In genomic region chr4:149923736-149924135, GRCh38 we compare ENCODE assay signal across 1 cellular context.
TF ChIP-seq lines count a peak whose summit lies in the region.

No MANE protein-coding gene starts in this region.

TF ChIP-seq in K562, 482 proteins besides CTCF, POLR2A, EP300 and RAD21 (continued from another document):
- TF ChIP-seq, protein P1, sequence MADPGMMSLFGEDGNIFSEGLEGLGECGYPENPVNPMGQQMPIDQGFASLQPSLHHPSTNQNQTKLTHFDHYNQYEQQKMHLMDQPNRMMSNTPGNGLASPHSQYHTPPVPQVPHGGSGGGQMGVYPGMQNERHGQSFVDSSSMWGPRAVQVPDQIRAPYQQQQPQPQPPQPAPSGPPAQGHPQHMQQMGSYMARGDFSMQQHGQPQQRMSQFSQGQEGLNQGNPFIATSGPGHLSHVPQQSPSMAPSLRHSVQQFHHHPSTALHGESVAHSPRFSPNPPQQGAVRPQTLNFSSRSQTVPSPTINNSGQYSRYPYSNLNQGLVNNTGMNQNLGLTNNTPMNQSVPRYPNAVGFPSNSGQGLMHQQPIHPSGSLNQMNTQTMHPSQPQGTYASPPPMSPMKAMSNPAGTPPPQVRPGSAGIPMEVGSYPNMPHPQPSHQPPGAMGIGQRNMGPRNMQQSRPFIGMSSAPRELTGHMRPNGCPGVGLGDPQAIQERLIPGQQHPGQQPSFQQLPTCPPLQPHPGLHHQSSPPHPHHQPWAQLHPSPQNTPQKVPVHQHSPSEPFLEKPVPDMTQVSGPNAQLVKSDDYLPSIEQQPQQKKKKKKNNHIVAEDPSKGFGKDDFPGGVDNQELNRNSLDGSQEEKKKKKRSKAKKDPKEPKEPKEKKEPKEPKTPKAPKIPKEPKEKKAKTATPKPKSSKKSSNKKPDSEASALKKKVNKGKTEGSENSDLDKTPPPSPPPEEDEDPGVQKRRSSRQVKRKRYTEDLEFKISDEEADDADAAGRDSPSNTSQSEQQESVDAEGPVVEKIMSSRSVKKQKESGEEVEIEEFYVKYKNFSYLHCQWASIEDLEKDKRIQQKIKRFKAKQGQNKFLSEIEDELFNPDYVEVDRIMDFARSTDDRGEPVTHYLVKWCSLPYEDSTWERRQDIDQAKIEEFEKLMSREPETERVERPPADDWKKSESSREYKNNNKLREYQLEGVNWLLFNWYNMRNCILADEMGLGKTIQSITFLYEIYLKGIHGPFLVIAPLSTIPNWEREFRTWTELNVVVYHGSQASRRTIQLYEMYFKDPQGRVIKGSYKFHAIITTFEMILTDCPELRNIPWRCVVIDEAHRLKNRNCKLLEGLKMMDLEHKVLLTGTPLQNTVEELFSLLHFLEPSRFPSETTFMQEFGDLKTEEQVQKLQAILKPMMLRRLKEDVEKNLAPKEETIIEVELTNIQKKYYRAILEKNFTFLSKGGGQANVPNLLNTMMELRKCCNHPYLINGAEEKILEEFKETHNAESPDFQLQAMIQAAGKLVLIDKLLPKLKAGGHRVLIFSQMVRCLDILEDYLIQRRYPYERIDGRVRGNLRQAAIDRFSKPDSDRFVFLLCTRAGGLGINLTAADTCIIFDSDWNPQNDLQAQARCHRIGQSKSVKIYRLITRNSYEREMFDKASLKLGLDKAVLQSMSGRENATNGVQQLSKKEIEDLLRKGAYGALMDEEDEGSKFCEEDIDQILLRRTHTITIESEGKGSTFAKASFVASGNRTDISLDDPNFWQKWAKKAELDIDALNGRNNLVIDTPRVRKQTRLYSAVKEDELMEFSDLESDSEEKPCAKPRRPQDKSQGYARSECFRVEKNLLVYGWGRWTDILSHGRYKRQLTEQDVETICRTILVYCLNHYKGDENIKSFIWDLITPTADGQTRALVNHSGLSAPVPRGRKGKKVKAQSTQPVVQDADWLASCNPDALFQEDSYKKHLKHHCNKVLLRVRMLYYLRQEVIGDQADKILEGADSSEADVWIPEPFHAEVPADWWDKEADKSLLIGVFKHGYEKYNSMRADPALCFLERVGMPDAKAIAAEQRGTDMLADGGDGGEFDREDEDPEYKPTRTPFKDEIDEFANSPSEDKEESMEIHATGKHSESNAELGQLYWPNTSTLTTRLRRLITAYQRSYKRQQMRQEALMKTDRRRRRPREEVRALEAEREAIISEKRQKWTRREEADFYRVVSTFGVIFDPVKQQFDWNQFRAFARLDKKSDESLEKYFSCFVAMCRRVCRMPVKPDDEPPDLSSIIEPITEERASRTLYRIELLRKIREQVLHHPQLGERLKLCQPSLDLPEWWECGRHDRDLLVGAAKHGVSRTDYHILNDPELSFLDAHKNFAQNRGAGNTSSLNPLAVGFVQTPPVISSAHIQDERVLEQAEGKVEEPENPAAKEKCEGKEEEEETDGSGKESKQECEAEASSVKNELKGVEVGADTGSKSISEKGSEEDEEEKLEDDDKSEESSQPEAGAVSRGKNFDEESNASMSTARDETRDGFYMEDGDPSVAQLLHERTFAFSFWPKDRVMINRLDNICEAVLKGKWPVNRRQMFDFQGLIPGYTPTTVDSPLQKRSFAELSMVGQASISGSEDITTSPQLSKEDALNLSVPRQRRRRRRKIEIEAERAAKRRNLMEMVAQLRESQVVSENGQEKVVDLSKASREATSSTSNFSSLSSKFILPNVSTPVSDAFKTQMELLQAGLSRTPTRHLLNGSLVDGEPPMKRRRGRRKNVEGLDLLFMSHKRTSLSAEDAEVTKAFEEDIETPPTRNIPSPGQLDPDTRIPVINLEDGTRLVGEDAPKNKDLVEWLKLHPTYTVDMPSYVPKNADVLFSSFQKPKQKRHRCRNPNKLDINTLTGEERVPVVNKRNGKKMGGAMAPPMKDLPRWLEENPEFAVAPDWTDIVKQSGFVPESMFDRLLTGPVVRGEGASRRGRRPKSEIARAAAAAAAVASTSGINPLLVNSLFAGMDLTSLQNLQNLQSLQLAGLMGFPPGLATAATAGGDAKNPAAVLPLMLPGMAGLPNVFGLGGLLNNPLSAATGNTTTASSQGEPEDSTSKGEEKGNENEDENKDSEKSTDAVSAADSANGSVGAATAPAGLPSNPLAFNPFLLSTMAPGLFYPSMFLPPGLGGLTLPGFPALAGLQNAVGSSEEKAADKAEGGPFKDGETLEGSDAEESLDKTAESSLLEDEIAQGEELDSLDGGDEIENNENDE (IDR thresholded peaks at IDR 0.05; ENCODE audit: low read depth, low read length) = no peak
